In genomic region chr15:80031841-80032240, GRCh38 we compare ENCODE assay signal across 1 cellular context.
TF ChIP-seq lines count a peak whose summit lies in the region.

No MANE protein-coding gene starts in this region.

TF ChIP-seq in SK-N-SH, 30 proteins besides CTCF, POLR2A, EP300 and RAD21 (continued from another document):
- TF ChIP-seq GABPA (IDR thresholded peaks at IDR 0.05; ENCODE audit: low read depth) (no peak), PBX3 (IDR thresholded peaks at IDR 0.05) (no peak), FOXM1 (IDR thresholded peaks at IDR 0.05; ENCODE audit: low read depth) (no peak), MAX (IDR thresholded peaks at IDR 0.05; ENCODE audit: low read depth) (no peak), CHD2 (IDR thresholded peaks at IDR 0.05; ENCODE audit: low read length, partially characterized antibody) (no peak), NRF1 (IDR thresholded peaks at IDR 0.05; ENCODE audit: low read depth, low read length) (no peak), SMC3 (IDR thresholded peaks at IDR 0.05; ENCODE audit: low read depth, low read length) (no peak), USF2 (IDR thresholded peaks at IDR 0.05; ENCODE audit: borderline replicate concordance, low read depth, low read length) (no peak), MEF2A (IDR thresholded peaks at IDR 0.05; ENCODE audit: borderline replicate concordance, low read depth) (no peak), YY1 (IDR thresholded peaks at IDR 0.05; ENCODE audit: low read depth) (no peak), SIN3A (IDR thresholded peaks at IDR 0.05; ENCODE audit: borderline replicate concordance, low read depth, low read length) (no peak), POLR2AphosphoS5 (IDR thresholded peaks at IDR 0.05; ENCODE audit: low read depth, low read length) (no peak)
TF ChIP-seq in SK-N-SH: peak in this region for 0.
